In genomic region chr3:119795849-119796248, GRCh38 we compare ENCODE assay signal across 20 cellular contexts. TPM values are rescaled to one million over a fixed set of nuclear protein-coding genes. Genes with fewer than 3 reads are reported as not detected.
DNase-seq lines count a peak whose midpoint lies in the region; ATAC-seq, FAIRE-seq and TF ChIP-seq lines count a peak whose summit lies in the region.
"Had no signal": no experiment of that assay in that cellular context is flagged by ENCODE, and none has a peak within 500 bp of the region (broad histone marks: within the 10 kb centered on the region; RNA-seq: fewer than 3 reads in every experiment).

No MANE protein-coding gene starts in this region.

- H2AFZ ChIP-seq in K562 (ENCODE audit: low read depth, low read length) = peak overlapping the region; percentile 93

- intact Hi-C loops in K562 (cut with micrococcal nuclease) = no loop called here
- intact Hi-C loops in right lobe of liver (cut with DNase I) = no loop called here

- TF ChIP-seq CTCF in A549 (IDR thresholded peaks at IDR 0.05) = no peak
- TF ChIP-seq CTCF in K562 (IDR thresholded peaks at IDR 0.05 in 2 of 3, conservative IDR thresholded peaks at IDR 0.05 in 1 of 3; ENCODE audit: insufficient read depth in 2 of 3, low read depth in 1 of 3, low read length in 3 of 3) = no peak
- no peak for TF ChIP-seq CTCF in right lobe of liver (IDR thresholded peaks at IDR 0.05)
- no peak for TF ChIP-seq CTCF in osteocyte (IDR thresholded peaks at IDR 0.05)

- no TSS peak for BruUV-seq in K562 (replicated peaks; lab: Mats Ljungman, UMichigan)

- H3K27me3 Mint-ChIP-seq in osteocyte (ENCODE audit: unreplicated experiment) = no peaks in the 10 kb centered on the region

- H3K9me1 ChIP-seq in K562 (ENCODE audit: control insufficient read depth, insufficient read depth, low read length) = no peaks in the 10 kb centered on the region

- H3K27me3 ChIP-seq in K562 (ENCODE audit: control insufficient read depth in 2 of 2, insufficient read depth in 2 of 2, low read length in 2 of 2) (no peaks in the 10 kb centered on the region), right lobe of liver (no peaks in the 10 kb centered on the region)

- H3K4me3 ChIP-seq in A549 (no peak overlapping the region), K562 (no peak overlapping the region), right lobe of liver (peak overlapping the region in 2 of 3 donors; percentile 29 to 32)
- H3K4me3 ChIP-seq: MG63 had no signal

- peaks cover 4% of the 10 kb centered on the region for H3K4me1 Mint-ChIP-seq in osteocyte (ENCODE audit: unreplicated experiment)
- H3K4me1 Mint-ChIP-seq: CD14-positive monocyte had no signal

- peak; percentile 15 to 37; a peak in 4 of 6 replicates for ATAC-seq in A549
- peak; percentile 6; the same call in 2 of the 3 replicates for ATAC-seq in K562
- peak; percentile 73 to 77 (median 76) for ATAC-seq in right lobe of liver
- no peak for ATAC-seq in GM18502 (IDR thresholded peaks at IDR 0.05; ENCODE audit: poor library complexity, unreplicated experiment)
- no peak for ATAC-seq in HG02623 (IDR thresholded peaks at IDR 0.05; ENCODE audit: unreplicated experiment)

- 60% methylated on average over 3 of the region's 3 CpGs for WGBS in A549 (ENCODE audit: missing lambda C conversion rate)
- WGBS in K562 (ENCODE audit: insufficient coverage, low coverage, missing lambda C conversion rate) = 17% methylated on average over 3 of the region's 3 CpGs
- 74% methylated on average over 3 of the region's 3 CpGs for WGBS in right lobe of liver (ENCODE audit: insufficient coverage, low coverage, low lambda C conversion rate, missing lambda C conversion rate)

- FAIRE-seq in A549 (lab: Jason Lieb, UNC) (no peak), K562 (lab: Jason Lieb, UNC) (no peak)
- FAIRE-seq: GM12891, RCC 7860 had no signal

- H3K4me1 ChIP-seq in A549 = peaks cover 30% of the 10 kb centered on the region
- peaks cover 17 to 26% of the 10 kb centered on the region in 2 experiments; a peak in 3 of 5 replicates for H3K4me1 ChIP-seq in K562 (replicated peaks in 1 of 2; ENCODE audit: control insufficient read depth in 2 of 2, insufficient read depth in 2 of 2, low read length in 2 of 2)
- H3K4me1 ChIP-seq in right lobe of liver = peaks cover 0 to 73% (median 23%) of the 10 kb centered on the region in 4 donors

- H4K20me1 ChIP-seq in K562 (replicated peaks; ENCODE audit: control insufficient read depth, insufficient read depth, low read length) = no peaks in the 10 kb centered on the region

- peak overlapping the region in 1 of 2 experiments; percentile 51; a peak in 1 of 4 replicates for H3K9ac ChIP-seq in K562 (ENCODE audit: insufficient read depth in 1 of 2, low read depth in 2 of 2, low read length in 2 of 2)

- TF ChIP-seq POLR2A in A549 (IDR thresholded peaks at IDR 0.05; ENCODE audit: low read length) = no peak
- no peak for TF ChIP-seq POLR2A in K562 (conservative IDR thresholded peaks at IDR 0.05)
- no peak for TF ChIP-seq POLR2A in right lobe of liver (IDR thresholded peaks at IDR 0.05)

- no peak overlapping the region for H3K4me3 Mint-ChIP-seq in osteocyte (ENCODE audit: unreplicated experiment)
- H3K4me3 Mint-ChIP-seq: CD14-positive monocyte had no signal

- H3K79me2 ChIP-seq in K562 (ENCODE audit: control insufficient read depth, insufficient read depth, low read length) = no peaks in the 10 kb centered on the region

- in situ Hi-C loops in K562 (cut with MboI) = no loop called here

- no peaks in the 10 kb centered on the region for H3K36me3 Mint-ChIP-seq in osteocyte (ENCODE audit: unreplicated experiment)
- H3K36me3 Mint-ChIP-seq: CD14-positive monocyte had no signal

- TF ChIP-seq RAD21 in A549 (conservative IDR thresholded peaks at IDR 0.05 in 1 of 2, IDR thresholded peaks at IDR 0.05 in 1 of 2) = no peak
- no peak for TF ChIP-seq RAD21 in K562 (CRISPR knock-in tag; conservative IDR thresholded peaks at IDR 0.05 in 1 of 2, IDR thresholded peaks at IDR 0.05 in 1 of 2)

- CTCF ChIA-PET in A549 (lab: Yijun Ruan, JAX) (no interaction called here), K562 (lab: Yijun Ruan, JAX; ENCODE audit: low intra/inter-chr PET ratio) (no interaction called here)

- H3K27ac ChIP-seq in A549 = peak overlapping the region; percentile 82 to 83
- H3K27ac ChIP-seq in K562 (ENCODE audit: extremely low read depth, low read depth, low read length) = peak overlapping the region; percentile 76
- peak overlapping the region in 2 of 3 donors; percentile 76 to 94 for H3K27ac ChIP-seq in right lobe of liver

- H3K36me3 ChIP-seq in K562 (ENCODE audit: control insufficient read depth, insufficient read depth, low read length) (no peaks in the 10 kb centered on the region), right lobe of liver (no peaks in the 10 kb centered on the region)
- H3K36me3 ChIP-seq: MG63 had no signal

- H3K4me2 ChIP-seq in A549 (peak overlapping the region; percentile 88), K562 (ENCODE audit: insufficient read depth, low read length) (peak overlapping the region; percentile 85)

- H3K27ac Mint-ChIP-seq in osteocyte (ENCODE audit: unreplicated experiment) = no peak overlapping the region

- no peaks in the 10 kb centered on the region for H3K9me3 ChIP-seq in A549
- H3K9me3 ChIP-seq in K562 (replicated peaks; ENCODE audit: control insufficient read depth, insufficient read depth, low read depth, low read length) = no peaks in the 10 kb centered on the region
- no peaks in the 10 kb centered on the region for H3K9me3 ChIP-seq in right lobe of liver
- H3K9me3 ChIP-seq: MG63 had no signal

- POLR2A ChIA-PET in A549 (lab: Yijun Ruan, JAX) = no interaction called here
- POLR2A ChIA-PET in K562 (lab: Yijun Ruan, JAX) = no interaction called here

- no peak for TF ChIP-seq EP300 in A549 (IDR thresholded peaks at IDR 0.05)
- TF ChIP-seq EP300 in K562 (IDR thresholded peaks at IDR 0.05; ENCODE audit: low read length) = no peak

- no peaks in the 10 kb centered on the region for H3K9me3 Mint-ChIP-seq in osteocyte (ENCODE audit: unreplicated experiment)

- DNase-seq in A549 (ENCODE audit: low read depth in 1 of 2, low spot score in 1 of 2) (peak in 1 of 2 experiments; percentile 14), K562 (ENCODE audit: extremely low read depth in 1 of 4, low spot score in 3 of 4) (no peak), right lobe of liver (peak in 1 of 3 donors; percentile 66), osteocyte (ENCODE audit: extremely low spot score, unreplicated experiment) (peak; percentile 11), NCI-H2081 treated with DMSO at 0.1 percent for 48 hours (lab: John Stamatoyannopoulos, UW) (no peak)
- DNase-seq in stimulated activated CD8-positive, alpha-beta memory T cell treated with anti-CD3 and anti-CD28 coated beads, Interleukin-4, amount 100 ng/mL, for 48 hours = no peak
- DNase-seq: HCEC 1CT, KBM-7, NCI-H1105 treated with DMSO at 0.1 percent for 48 hours, NCI-H187, NCI-H2171, NCI-H774, SHP77 had no signal

TF ChIP-seq in A549, 52 proteins besides CTCF, POLR2A, EP300 and RAD21 (continues in another document):
- TF ChIP-seq RARB (CRISPR knock-in tag; IDR thresholded peaks at IDR 0.05) (no peak), JUN (IDR thresholded peaks at IDR 0.05) (no peak), BHLHE40 (IDR thresholded peaks at IDR 0.05; ENCODE audit: low read depth, low read length) (no peak), CHD2 (IDR thresholded peaks at IDR 0.05; ENCODE audit: low read length, partially characterized antibody) (no peak), HOXB13 (CRISPR knock-in tag; IDR thresholded peaks at IDR 0.05; ENCODE audit: low read depth) (no peak), GATA3 (IDR thresholded peaks at IDR 0.05; ENCODE audit: borderline replicate concordance) (no peak; the same call in 1 of the 2 replicates), CHD4 (IDR thresholded peaks at IDR 0.05; ENCODE audit: borderline replicate concordance) (no peak), HOXB5 (CRISPR knock-in tag; IDR thresholded peaks at IDR 0.05) (no peak)

TF ChIP-seq in K562, 482 proteins besides CTCF, POLR2A, EP300 and RAD21 (continues in another document):
- TF ChIP-seq POLR2AphosphoS5 (IDR thresholded peaks at IDR 0.05; ENCODE audit: control insufficient read depth, insufficient read depth, low read depth, low read length) (no peak), ZNF311 (CRISPR knock-in tag; IDR thresholded peaks at IDR 0.05) (no peak), JUND (IDR thresholded peaks at IDR 0.05; ENCODE audit: borderline replicate concordance, low read depth, low read length) (no peak), JUND (tag; IDR thresholded peaks at IDR 0.05; ENCODE audit: borderline replicate concordance, low read depth, low read length) (no peak)

RNA-seq across cellular contexts. Expression of gene NR1I2, which starts 13.9 kb away (rescaled TPM):
- 0.03 TPM in 1 of 2 replicates, not detected in the other for polyA plus RNA-seq in A549 (2011; rRNA removed)
- not detected in 2 replicates for polyA plus RNA-seq in A549 (2012; cell fraction: cytosol; rRNA removed)
- 0.13 TPM in 1 of 2 replicates, not detected in the other for polyA plus RNA-seq in A549 (2012; cell fraction: nucleus; rRNA removed)
- polyA plus RNA-seq in A549 (2017; fragmentation: RNase III; extraction: RNeasy Plus Mini Kit Qiagen cat#74134 plus additional on column Dnase treatment) = 0.05 TPM in 1 of 3 replicates, not detected in the others
- polyA minus RNA-seq in A549 (2011; rRNA and poly(A)+ RNA removed) = not detected in 2 replicates
- not detected in 2 replicates for total RNA-seq in K562 (2011; cell fraction: chromatin; rRNA removed; ENCODE audit: low replicate concordance)
- not detected in 2 replicates for total RNA-seq in K562 (2011; cell fraction: nucleolus; rRNA removed)
- total RNA-seq in K562 (2011; cell fraction: nucleoplasm; rRNA removed) = not detected in 2 replicates
- total RNA-seq in K562 (2014; rRNA removed) = not detected in 2 replicates
- not detected in 2 replicates for total RNA-seq in K562 (2014; rRNA removed; fragmentation: Illumina TruSeq; extraction: Trizol)
- total RNA-seq in K562 (2015; rRNA removed; fragmentation: Illumina TruSeq; extraction: Trizol) = not detected in 2 replicates
- 0.18 TPM in 1 of 2 replicates, not detected in the other for total RNA-seq in K562 (2021)
- polyA plus RNA-seq in K562 (2011; rRNA removed) = not detected in 2 replicates
- not detected in 2 replicates for polyA plus RNA-seq in K562 (2011; cell fraction: cytosol; rRNA removed)
- polyA plus RNA-seq in K562 (2011; cell fraction: nucleus; rRNA removed) = not detected in 2 replicates
- 0.03 TPM in 1 of 2 replicates, not detected in the other for polyA plus RNA-seq in K562 (2012)
- not detected in 2 replicates for polyA plus RNA-seq in K562 (2014; fragmentation: Illumina TruSeq; extraction: Trizol)
- polyA plus RNA-seq in K562 (2014; fragmentation: Nextera tagmentation; extraction: Ambion mirVana) = not detected
- polyA plus RNA-seq in K562 (2014; rRNA removed) = not detected in 2 replicates
- polyA minus RNA-seq in K562 (2011; rRNA and poly(A)+ RNA removed) = 0.21 TPM in 1 of 2 replicates, not detected in the other
- not detected in 2 replicates for polyA minus RNA-seq in K562 (2011; cell fraction: cytosol; rRNA and poly(A)+ RNA removed)
- polyA minus RNA-seq in K562 (2011; cell fraction: nucleus; rRNA and poly(A)+ RNA removed) = not detected in 2 replicates
- total RNA-seq in right lobe of liver = 100 to 1,000 TPM in 3 of 6 experiments, 10 to 100 TPM in 3; 24.9 to 188 (median 91.4) TPM
- total RNA-seq in osteocyte = not detected in 2 replicates
- total RNA-seq: A673 had no signal
- polyA plus RNA-seq: CD14-positive monocyte had no signal

Comparison
In these comparisons a context has a peak if more than half of its experiments do, and no peak if none do; other contexts are left out.
1. ATAC-seq: peak in A549 (2 of 2), K562 (single experiment) and right lobe of liver (4 of 4); none in GM18502 (single experiment) and HG02623 (single experiment).
2. H3K4me3 ChIP-seq: peak in right lobe of liver (2 of 3); none in A549 (single experiment) and K562 (single experiment).
3. RNA of gene NR1I2, which starts 13.9 kb away (total RNA-seq): 24.9 to 188 TPM in right lobe of liver; 0.18 TPM in K562 and not detected in osteocyte; every median in the first group is over 10 times any median in the second.
4. Peak in every context shown above with its lines, with median percentiles within 50 percentile points of each other: H3K27ac ChIP-seq.